Comparison of ENCODE assay signal across 17 cellular contexts in the genomic region with DNA sequence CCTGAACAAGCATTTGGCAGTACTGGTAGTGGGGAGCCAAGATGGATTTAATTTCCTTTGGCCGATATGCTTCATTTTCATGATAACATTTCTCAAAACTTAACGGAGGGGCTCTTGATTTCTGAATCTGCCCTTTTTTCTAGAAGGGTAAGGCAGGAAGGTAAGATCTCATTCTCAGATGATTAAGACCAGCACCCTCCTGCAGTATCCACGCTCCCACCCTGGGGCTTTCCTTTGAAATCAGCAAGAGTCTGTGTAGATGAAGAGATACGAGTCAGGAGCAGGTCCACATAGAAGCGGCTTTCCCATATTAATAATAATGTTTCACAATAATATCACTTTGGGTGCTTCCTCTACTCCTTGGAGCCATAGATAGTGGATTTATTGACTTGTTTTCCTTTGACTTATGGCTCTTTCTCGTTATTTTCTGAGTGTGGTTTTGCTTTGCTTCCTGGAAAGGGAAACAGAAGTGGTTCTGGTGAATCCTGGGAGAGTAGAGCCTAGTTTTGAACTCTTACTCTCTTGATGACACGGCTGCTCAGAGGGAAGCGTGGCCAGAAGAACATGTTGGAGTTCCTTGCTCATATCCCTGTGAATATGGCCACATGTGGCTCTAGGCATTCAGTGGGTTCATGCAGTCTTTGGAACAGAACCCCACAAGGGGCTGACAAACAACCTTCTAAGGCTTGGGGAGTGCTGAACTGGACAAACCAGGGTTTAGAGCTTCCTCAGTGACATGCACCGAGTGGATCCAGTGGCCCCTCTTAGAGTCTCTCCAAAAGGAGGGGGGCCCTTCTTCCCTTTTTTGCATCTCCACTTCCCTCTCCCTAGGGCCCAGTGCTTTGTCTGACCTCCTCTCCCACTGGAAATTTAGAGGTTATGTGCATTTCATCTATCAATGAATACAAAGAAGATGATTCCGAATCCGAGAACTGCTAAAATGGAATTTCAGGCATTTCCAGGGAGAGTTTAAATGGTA.
DNase-seq lines count a peak whose midpoint lies in the region; ATAC-seq and TF ChIP-seq lines count a peak whose summit lies in the region.
"Had no signal": no experiment of that assay in that cellular context is flagged by ENCODE, and none has a peak within 500 bp of the region (broad histone marks: within the 10 kb centered on the region; RNA-seq: fewer than 3 reads in every experiment).

No MANE protein-coding gene starts in this region.

- intact Hi-C loops in ascending aorta (cut with DNase I), result loop anchor here (2.0 to 10.0 kb wide), 3 partner anchors 29 to 97 kb away; no protein-coding TSS in a partner anchor

- no peaks in the 10 kb centered on the region for H3K36me3 ChIP-seq in subcutaneous abdominal adipose tissue (ENCODE audit: control insufficient read depth in 5 of 5, insufficient read depth in 5 of 5, low read length in 5 of 5)
- no peaks in the 10 kb centered on the region for H3K36me3 ChIP-seq in ascending aorta
- H3K36me3 ChIP-seq: BE2C, cardiac muscle cell, gastroesophageal sphincter, MG63 had no signal

- peak overlapping the region; percentile 23 for H3K27ac Mint-ChIP-seq in activated naive CD4-positive, alpha-beta T cell treated with anti-CD3 and anti-CD28 coated beads, Interleukin-2, amount 50 U/mL, for 24 hours
- no peak overlapping the region for H3K27ac Mint-ChIP-seq in effector memory CD8-positive, alpha-beta T cell

- peaks cover 5% of the 10 kb centered on the region for H3K9me3 Mint-ChIP-seq in activated naive CD4-positive, alpha-beta T cell treated with anti-CD3 and anti-CD28 coated beads, Interleukin-2, amount 50 U/mL, for 24 hours
- peaks cover 0 to 4% of the 10 kb centered on the region in 2 donors for H3K9me3 Mint-ChIP-seq in effector memory CD8-positive, alpha-beta T cell

- peaks cover 30% of the 10 kb centered on the region for H3K4me1 Mint-ChIP-seq in activated naive CD4-positive, alpha-beta T cell treated with anti-CD3 and anti-CD28 coated beads, Interleukin-2, amount 50 U/mL, for 24 hours
- peaks cover 4 to 11% of the 10 kb centered on the region in 2 donors for H3K4me1 Mint-ChIP-seq in effector memory CD8-positive, alpha-beta T cell (ENCODE audit: low read depth in 2 of 2)

- H3K9ac ChIP-seq in subcutaneous abdominal adipose tissue (ENCODE audit: low read length in 5 of 5), result no peak overlapping the region

- DNase-seq in activated naive CD4-positive, alpha-beta T cell (lab: John Stamatoyannopoulos, UW), result no peak
- DNase-seq in OCI-M1 (lab: John Stamatoyannopoulos, UW), result peak; percentile 40
- no peak for DNase-seq in effector memory CD8-positive, alpha-beta T cell
- DNase-seq in ascending aorta (ENCODE audit: low spot score in 2 of 2), result no peak
- DNase-seq: activated CD4-positive, alpha-beta T cell treated with anti-CD3 and anti-CD28 coated beads for 1 hour; mesenchymal stem cell; MG63; NCI-H2081 treated with DMSO at 0.1 percent for 48 hours; NCI-H774; stimulated activated CD4-positive, alpha-beta T cell treated with anti-CD3 and anti-CD28 coated beads, Interleukin-4, amount 100 ng/mL, for 4 hours had no signal

- no peaks in the 10 kb centered on the region for H3K36me3 Mint-ChIP-seq in activated naive CD4-positive, alpha-beta T cell treated with anti-CD3 and anti-CD28 coated beads, Interleukin-2, amount 50 U/mL, for 24 hours
- H3K36me3 Mint-ChIP-seq in effector memory CD8-positive, alpha-beta T cell (ENCODE audit: insufficient read depth), result peaks cover 16% of the 10 kb centered on the region

- TF ChIP-seq CTCF in ascending aorta (IDR thresholded peaks at IDR 0.05), result no peak

- no peaks in the 10 kb centered on the region for H3K27me3 ChIP-seq in subcutaneous abdominal adipose tissue (ENCODE audit: control insufficient read depth in 5 of 5, insufficient read depth in 4 of 5, low read length in 5 of 5)
- no peaks in the 10 kb centered on the region for H3K27me3 ChIP-seq in ascending aorta
- H3K27me3 ChIP-seq: BE2C, cardiac muscle cell, gastroesophageal sphincter, MG63 had no signal

- peak overlapping the region; percentile 83 for H3K27ac ChIP-seq in subcutaneous abdominal adipose tissue (ENCODE audit: low read depth, low read length)
- H3K27ac ChIP-seq in ascending aorta, result no peak overlapping the region
- H3K27ac ChIP-seq: cardiac muscle cell had no signal

- no peak for ATAC-seq in effector memory CD8-positive, alpha-beta T cell (replicated peaks)
- no peak for ATAC-seq in HG03469 (IDR thresholded peaks at IDR 0.05; ENCODE audit: unreplicated experiment)
- no peak for ATAC-seq in activated CD4-positive, CD25-positive, alpha-beta regulatory T cell treated with anti-CD3 and anti-CD28 coated beads, Interleukin-2, amount 50 U/mL, for 24 hours

- no peaks in the 10 kb centered on the region for H3K27me3 Mint-ChIP-seq in activated naive CD4-positive, alpha-beta T cell treated with anti-CD3 and anti-CD28 coated beads, Interleukin-2, amount 50 U/mL, for 24 hours
- H3K27me3 Mint-ChIP-seq in effector memory CD8-positive, alpha-beta T cell, result peaks cover 0 to 6% of the 10 kb centered on the region in 2 donors

- H3K4me3 ChIP-seq in subcutaneous abdominal adipose tissue (ENCODE audit: low read depth in 1 of 5, low read length in 5 of 5) (no peak overlapping the region), ascending aorta (no peak overlapping the region)
- H3K4me3 ChIP-seq: cardiac muscle cell had no signal

- H3K9me3 ChIP-seq in subcutaneous abdominal adipose tissue (ENCODE audit: control insufficient read depth in 5 of 5, low read length in 5 of 5) (no peaks in the 10 kb centered on the region), ascending aorta (no peaks in the 10 kb centered on the region)
- H3K9me3 ChIP-seq: BE2C, gastroesophageal sphincter, MG63 had no signal

- H3K4me1 ChIP-seq in subcutaneous abdominal adipose tissue (ENCODE audit: control insufficient read depth in 5 of 5, insufficient read depth in 5 of 5, low read length in 5 of 5) (peaks cover 6 to 24% (median 19%) of the 10 kb centered on the region in 5 donors), ascending aorta (peaks cover 3 to 13% of the 10 kb centered on the region in 2 donors)
- H3K4me1 ChIP-seq: BE2C had no signal

- peak overlapping the region; percentile 94 for H3K4me3 Mint-ChIP-seq in activated naive CD4-positive, alpha-beta T cell treated with anti-CD3 and anti-CD28 coated beads, Interleukin-2, amount 50 U/mL, for 24 hours
- peak overlapping the region; percentile 89 to 91 for H3K4me3 Mint-ChIP-seq in effector memory CD8-positive, alpha-beta T cell
